Comparison of ENCODE assay signal across 11 cellular contexts in genomic region chr1:168394858-168395257, GRCh38.
"Had no signal": no experiment of that assay in that cellular context is flagged by ENCODE, and none has a peak within 500 bp of the region (broad histone marks: within the 10 kb centered on the region; RNA-seq: fewer than 3 reads in every experiment).

No MANE protein-coding gene starts in this region.

- H3K4me1 ChIP-seq: HAP-1 had no signal

- H3K27ac ChIP-seq: GM23248 had no signal

- ATAC-seq: GM23338, HCT116 had no signal

- H3K9me3 Mint-ChIP-seq: GM23338, H9, HFFc6 had no signal

- H3K4me2 ChIP-seq: GM23338 had no signal

- FAIRE-seq: H1, H54 had no signal

- H3K9me3 ChIP-seq: HAP-1 had no signal

- H3K27ac Mint-ChIP-seq: GM23338, H9, HFFc6 had no signal

- H3K4me3 ChIP-seq: GM23248, GM23338, HAP-1 had no signal

- H3K36me3 ChIP-seq: HAP-1 had no signal

- DNase-seq: GM23248, GOT3, H7, H9, HCEC 1CT, HFFc6 had no signal

- H3K9ac ChIP-seq: GM23248 had no signal

- H3K4me3 Mint-ChIP-seq: GM23338, H9, HFFc6 had no signal

- H2AFZ ChIP-seq: GM23248, GM23338 had no signal
